Comparison of ENCODE assay signal across 18 cellular contexts in the genomic region with DNA sequence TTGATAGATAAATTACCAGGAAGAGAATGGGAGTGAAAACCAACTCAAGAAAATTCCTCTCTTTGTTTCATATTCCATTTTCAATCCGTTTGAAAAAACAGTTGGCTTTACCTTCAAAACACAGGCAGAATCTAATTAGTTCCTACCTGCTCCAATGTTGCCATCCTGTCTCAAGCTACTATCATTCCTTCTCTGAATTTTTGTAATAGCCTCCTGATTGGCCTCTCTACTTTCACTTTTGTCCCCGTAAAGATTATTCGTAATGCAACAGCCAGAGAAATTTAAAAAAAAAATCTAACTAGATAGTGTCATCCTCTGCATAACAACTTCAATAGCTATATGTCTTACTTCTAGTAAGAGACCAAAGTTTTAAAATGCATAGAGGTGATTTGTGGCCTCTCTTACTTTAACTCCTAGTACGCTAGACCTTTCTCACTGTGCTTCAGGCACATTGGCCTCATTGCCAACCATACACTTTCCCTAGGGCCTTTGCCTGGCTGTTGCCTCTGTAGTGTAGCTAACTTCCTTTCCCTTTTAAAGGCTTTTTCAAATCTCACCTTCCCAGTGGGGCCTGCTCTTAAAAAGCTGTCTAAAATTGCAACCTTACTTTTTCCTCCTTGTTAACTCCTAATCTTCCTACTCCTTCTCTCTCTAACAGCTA.
DNase-seq lines count a peak whose midpoint lies in the region; ATAC-seq and TF ChIP-seq lines count a peak whose summit lies in the region.
"Had no signal": no experiment of that assay in that cellular context is flagged by ENCODE, and none has a peak within 500 bp of the region (broad histone marks: within the 10 kb centered on the region; RNA-seq: fewer than 3 reads in every experiment).

No MANE protein-coding gene starts in this region.

- H3K4me1 Mint-ChIP-seq in immature natural killer cell (peaks cover 0 to 14% of the 10 kb centered on the region in 2 donors), mesothelial cell of epicardium (peaks cover 2% of the 10 kb centered on the region)

- no peak overlapping the region for H3K27ac ChIP-seq in RWPE2 (ENCODE audit: poor library complexity, severe bottlenecking)
- H3K27ac ChIP-seq: C4-2B, pancreas, Peyer's patch had no signal

- H3K9me3 Mint-ChIP-seq in immature natural killer cell (peaks cover 16 to 48% (median 20%) of the 10 kb centered on the region in 6 donors), mesothelial cell of epicardium (no peaks in the 10 kb centered on the region)

- H3K36me3 Mint-ChIP-seq in immature natural killer cell, result no peaks in the 10 kb centered on the region
- no peaks in the 10 kb centered on the region for H3K36me3 Mint-ChIP-seq in mesothelial cell of epicardium

- H3K27ac Mint-ChIP-seq in immature natural killer cell (peak overlapping the region in 3 of 6 donors; percentile 41 to 78 (median 53)), mesothelial cell of epicardium (no peak overlapping the region)

- DNase-seq in H4 (ENCODE audit: low spot score) (peak; percentile 7), RWPE2 (ENCODE audit: low spot score) (no peak), immature natural killer cell (no peak), mesothelial cell of epicardium (ENCODE audit: low spot score in 2 of 2, unreplicated experiment in 2 of 2) (no peak), NCI-H1048 (lab: John Stamatoyannopoulos, UW) (no peak)
- DNase-seq: activated CD4-positive, alpha-beta T cell treated with anti-CD3 and anti-CD28 coated beads for 1 hour; cortex of kidney; HCEC 1CT; kidney; NCI-H1930; NCI-H69; pancreas; Peyer's patch; small intestine; stimulated activated naive CD4-positive, alpha-beta T cell had no signal

- H3K36me3 ChIP-seq in RWPE2 (ENCODE audit: low read depth), result no peaks in the 10 kb centered on the region
- H3K36me3 ChIP-seq: pancreas, Peyer's patch had no signal

- H3K4me3 Mint-ChIP-seq in immature natural killer cell (peak overlapping the region in 3 of 5 donors; percentile 33 to 58 (median 43)), mesothelial cell of epicardium (no peak overlapping the region)

- ATAC-seq in GM18517 (IDR thresholded peaks at IDR 0.05; ENCODE audit: unreplicated experiment) (peak; percentile 73), RWPE2 (ENCODE audit: low read depth) (peak; percentile 63), GM18873 (IDR thresholded peaks at IDR 0.05; ENCODE audit: low FRiP score, unreplicated experiment) (no peak)
- ATAC-seq: pancreas had no signal

- H3K9me3 ChIP-seq in RWPE2 (ENCODE audit: severe bottlenecking), result no peaks in the 10 kb centered on the region
- H3K9me3 ChIP-seq: pancreas, Peyer's patch had no signal

- H3K4me3 ChIP-seq in RWPE2 (ENCODE audit: severe bottlenecking), result peak overlapping the region; percentile 10
- H3K4me3 ChIP-seq: pancreas, Peyer's patch had no signal

- TF ChIP-seq CTCF in RWPE2 (IDR thresholded peaks at IDR 0.05; ENCODE audit: poor library complexity, severe bottlenecking), result no peak
- TF ChIP-seq CTCF in mesothelial cell of epicardium (IDR thresholded peaks at IDR 0.05; ENCODE audit: unreplicated experiment), result no peak

- H3K4me1 ChIP-seq in RWPE2 (ENCODE audit: insufficient read depth, poor library complexity, severe bottlenecking), result no peaks in the 10 kb centered on the region
- H3K4me1 ChIP-seq: pancreas, Peyer's patch had no signal

- H3K27me3 Mint-ChIP-seq in immature natural killer cell (ENCODE audit: low read depth in 3 of 3) (peaks cover 0 to 5% (median 0%) of the 10 kb centered on the region in 3 donors), mesothelial cell of epicardium (ENCODE audit: low read depth) (peaks cover 11% of the 10 kb centered on the region)

- no peaks in the 10 kb centered on the region for H3K27me3 ChIP-seq in RWPE2 (ENCODE audit: insufficient read depth, poor library complexity, severe bottlenecking)
- H3K27me3 ChIP-seq: pancreas had no signal
